In the genomic region with DNA sequence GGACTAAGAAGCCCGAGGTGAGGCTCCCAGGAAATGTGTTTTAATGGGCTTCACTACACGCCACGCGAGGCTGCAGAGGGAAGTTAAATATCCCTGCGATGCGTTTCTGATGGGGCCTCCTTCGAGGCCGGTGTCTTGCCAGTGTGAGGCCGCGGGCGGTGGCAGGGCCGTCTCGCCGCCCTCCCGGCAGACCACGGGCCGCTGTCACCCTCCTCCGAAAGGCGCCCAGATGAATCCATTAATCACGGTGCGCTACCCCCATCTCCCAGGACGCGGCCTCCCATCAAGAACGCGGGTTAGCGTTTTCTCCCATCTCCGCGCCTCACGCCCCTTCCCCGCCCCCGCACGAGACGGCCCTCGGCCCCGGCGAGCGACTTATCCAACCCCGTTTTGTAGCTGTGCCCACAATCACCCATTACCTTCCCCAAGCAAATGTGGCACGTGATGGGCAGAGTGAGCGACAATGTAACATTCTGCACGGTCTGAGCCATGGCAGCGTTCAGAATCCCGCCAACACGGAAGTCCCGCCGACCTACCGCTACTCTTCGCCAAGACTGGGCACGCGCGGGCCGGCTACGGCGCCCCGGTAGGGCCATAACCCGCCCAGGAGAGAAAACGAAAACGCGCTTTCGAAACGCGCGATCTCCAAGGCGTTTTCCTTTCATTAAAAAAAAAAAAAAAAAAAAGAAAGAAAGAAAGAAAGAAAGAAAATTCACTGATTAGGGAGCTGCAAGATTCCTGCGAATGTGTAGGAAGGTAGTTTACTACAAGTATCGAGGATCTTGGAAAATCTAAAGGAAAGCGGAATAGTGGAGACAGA, we compare ENCODE assay signal across 8 cellular contexts. TPM values are rescaled to one million over a fixed set of nuclear protein-coding genes. Genes with fewer than 3 reads are reported as not detected.
DNase-seq lines count a peak whose midpoint lies in the region; ATAC-seq and TF ChIP-seq lines count a peak whose summit lies in the region.

A gene with protein sequence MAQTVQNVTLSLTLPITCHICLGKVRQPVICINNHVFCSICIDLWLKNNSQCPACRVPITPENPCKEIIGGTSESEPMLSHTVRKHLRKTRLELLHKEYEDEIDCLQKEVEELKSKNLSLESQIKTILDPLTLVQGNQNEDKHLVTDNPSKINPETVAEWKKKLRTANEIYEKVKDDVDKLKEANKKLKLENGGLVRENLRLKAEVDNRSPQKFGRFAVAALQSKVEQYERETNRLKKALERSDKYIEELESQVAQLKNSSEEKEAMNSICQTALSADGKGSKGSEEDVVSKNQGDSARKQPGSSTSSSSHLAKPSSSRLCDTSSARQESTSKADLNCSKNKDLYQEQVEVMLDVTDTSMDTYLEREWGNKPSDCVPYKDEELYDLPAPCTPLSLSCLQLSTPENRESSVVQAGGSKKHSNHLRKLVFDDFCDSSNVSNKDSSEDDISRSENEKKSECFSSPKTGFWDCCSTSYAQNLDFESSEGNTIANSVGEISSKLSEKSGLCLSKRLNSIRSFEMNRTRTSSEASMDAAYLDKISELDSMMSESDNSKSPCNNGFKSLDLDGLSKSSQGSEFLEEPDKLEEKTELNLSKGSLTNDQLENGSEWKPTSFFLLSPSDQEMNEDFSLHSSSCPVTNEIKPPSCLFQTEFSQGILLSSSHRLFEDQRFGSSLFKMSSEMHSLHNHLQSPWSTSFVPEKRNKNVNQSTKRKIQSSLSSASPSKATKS (minus strand): TSS at position 526 of the 820 bp plus-strand sequence. CDS start 35 bp downstream, at position 491.

- H3K4me3 ChIP-seq in CD4-positive, CD25-positive, alpha-beta regulatory T cell (ENCODE audit: low read depth, low read length) = peak within 1 kb of the TSS; percentile 95
- peak within 1 kb of the TSS; percentile 95 for H3K4me3 ChIP-seq in lower lobe of right lung

- H3K9me3 Mint-ChIP-seq in CD4-positive, CD25-positive, alpha-beta regulatory T cell = no peaks in the 10 kb centered on the region
- no peaks in the 10 kb centered on the region for H3K9me3 Mint-ChIP-seq in activated CD8-positive, alpha-beta T cell treated with anti-CD3 and anti-CD28 coated beads for 36 hours

- POLR2A ChIA-PET in activated CD8-positive, alpha-beta T cell treated with anti-CD3 and anti-CD28 coated beads for 36 hours (lab: Charles Lee) = interaction anchor here (1.0 to 1.6 kb wide), 4 partner anchors 20 to 55 kb away, joined by 3 to 7 read pairs (median 4); a partner anchor contains a TSS

- H3K27ac Mint-ChIP-seq in CD4-positive, CD25-positive, alpha-beta regulatory T cell = peak within 1 kb of the TSS; percentile 95 to 98 (median 98)
- peak within 1 kb of the TSS; percentile 95 for H3K27ac Mint-ChIP-seq in activated CD8-positive, alpha-beta T cell treated with anti-CD3 and anti-CD28 coated beads for 36 hours

- no peaks in the 10 kb centered on the region for H3K36me3 ChIP-seq in CD4-positive, CD25-positive, alpha-beta regulatory T cell (ENCODE audit: control insufficient read depth, insufficient read depth, low read length)
- H3K36me3 ChIP-seq in lower lobe of right lung = no peaks in the 10 kb centered on the region

- peaks cover 17% of the 10 kb centered on the region for H3K27me3 Mint-ChIP-seq in CD4-positive, CD25-positive, alpha-beta regulatory T cell
- H3K27me3 Mint-ChIP-seq in activated CD8-positive, alpha-beta T cell treated with anti-CD3 and anti-CD28 coated beads for 36 hours = no peaks in the 10 kb centered on the region

- intact Hi-C loops in activated CD8-positive, alpha-beta T cell treated with anti-CD3 and anti-CD28 coated beads for 36 hours (cut with micrococcal nuclease) = loop anchor here (5.0 kb wide), 1 partner anchor 47 kb away; no protein-coding TSS in a partner anchor
- intact Hi-C loops in lower lobe of right lung (cut with DNase I) = no loop called here

- H3K27ac ChIP-seq in CD4-positive, CD25-positive, alpha-beta regulatory T cell (ENCODE audit: insufficient read depth, low read length, poor library complexity, severe bottlenecking) = peak within 1 kb of the TSS; percentile 63
- H3K27ac ChIP-seq in lower lobe of right lung = peak within 1 kb of the TSS; percentile 78

- no peaks in the 10 kb centered on the region for H3K9me3 ChIP-seq in CD4-positive, CD25-positive, alpha-beta regulatory T cell (ENCODE audit: control insufficient read depth in 2 of 2, low read length in 2 of 2)
- H3K9me3 ChIP-seq in lower lobe of right lung = no peaks in the 10 kb centered on the region

- no peaks in the 10 kb centered on the region for H3K27me3 ChIP-seq in CD4-positive, CD25-positive, alpha-beta regulatory T cell (ENCODE audit: control insufficient read depth, insufficient read depth, low read length)
- H3K27me3 ChIP-seq in lower lobe of right lung (ENCODE audit: low read depth) = no peaks in the 10 kb centered on the region

- CTCF ChIA-PET in activated CD8-positive, alpha-beta T cell treated with anti-CD3 and anti-CD28 coated beads for 36 hours (lab: Charles Lee) = interaction anchor here (1.1 kb wide), 1 partner anchor 733 kb away, joined by 3 read pairs; no protein-coding TSS in a partner anchor

- no peak for TF ChIP-seq CTCF in activated CD8-positive, alpha-beta T cell treated with anti-CD3 and anti-CD28 coated beads for 36 hours (IDR thresholded peaks at IDR 0.05)
- TF ChIP-seq CTCF in lower lobe of right lung (IDR thresholded peaks at IDR 0.05) = no peak

- H3K36me3 Mint-ChIP-seq in CD4-positive, CD25-positive, alpha-beta regulatory T cell = peaks cover 7% of the 10 kb centered on the region
- peaks cover 18% of the 10 kb centered on the region for H3K36me3 Mint-ChIP-seq in activated CD8-positive, alpha-beta T cell treated with anti-CD3 and anti-CD28 coated beads for 36 hours (ENCODE audit: low read depth)

- peak within 1 kb of the TSS; percentile 97 to 99 (median 99) for H3K4me3 Mint-ChIP-seq in CD4-positive, CD25-positive, alpha-beta regulatory T cell
- H3K4me3 Mint-ChIP-seq in activated CD8-positive, alpha-beta T cell treated with anti-CD3 and anti-CD28 coated beads for 36 hours = peak within 1 kb of the TSS; percentile 86

- peak; percentile 85 to 93 (median 91) for DNase-seq in CD4-positive, CD25-positive, alpha-beta regulatory T cell
- DNase-seq in NCI-H82 treated with DMSO at 0.1 percent for 48 hours (lab: John Stamatoyannopoulos, UW; ENCODE audit: unreplicated experiment) (peak; percentile 62), lower lobe of right lung (peak; percentile 95)
- peak; percentile 93 for DNase-seq in activated CD8-positive, alpha-beta T cell treated with anti-CD3 and anti-CD28 coated beads for 36 hours
- peak; percentile 88 for DNase-seq in effector CD4-positive, alpha-beta T cell
- DNase-seq in stimulated activated CD4-positive, alpha-beta T cell treated with anti-CD3 and anti-CD28 coated beads, TNF-alpha, amount 100 ng/mL, for 1 hour (ENCODE audit: low read depth in 3 of 3, low spot score in 1 of 3) = peak; percentile 68 to 89 (median 80)

- peak; percentile 98 for ATAC-seq in CD4-positive, CD25-positive, alpha-beta regulatory T cell (ENCODE audit: low read depth in 2 of 2)
- ATAC-seq in GM19438 (IDR thresholded peaks at IDR 0.05; ENCODE audit: low read depth, unreplicated experiment) = peak; percentile 76
- peak; percentile 75 for ATAC-seq in HG03571 (IDR thresholded peaks at IDR 0.05; ENCODE audit: unreplicated experiment)
- peak; percentile 95 for ATAC-seq in activated CD8-positive, alpha-beta T cell treated with anti-CD3 and anti-CD28 coated beads for 36 hours
- ATAC-seq in lower lobe of right lung = peak; percentile 99

- peaks cover 25% of the 10 kb centered on the region for H3K4me1 ChIP-seq in CD4-positive, CD25-positive, alpha-beta regulatory T cell (ENCODE audit: control insufficient read depth, insufficient read depth, low read length, poor library complexity, severe bottlenecking)
- peaks cover 12% of the 10 kb centered on the region for H3K4me1 ChIP-seq in lower lobe of right lung

- H3K4me1 Mint-ChIP-seq in CD4-positive, CD25-positive, alpha-beta regulatory T cell = peaks cover 27 to 44% (median 34%) of the 10 kb centered on the region in 4 donors
- peaks cover 38% of the 10 kb centered on the region for H3K4me1 Mint-ChIP-seq in activated CD8-positive, alpha-beta T cell treated with anti-CD3 and anti-CD28 coated beads for 36 hours (ENCODE audit: low read depth)

RNA-seq across cellular contexts. Expression of the gene that starts here (rescaled TPM):
- 5.4 TPM for total RNA-seq in CD4-positive, CD25-positive, alpha-beta regulatory T cell
- polyA plus RNA-seq in CD4-positive, CD25-positive, alpha-beta regulatory T cell = 10 to 100 TPM; 10.5 to 14.3 (median 11.5) TPM
- 10 to 100 TPM; 17.5 to 19.1 TPM for total RNA-seq in activated CD8-positive, alpha-beta T cell treated with anti-CD3 and anti-CD28 coated beads for 36 hours
- total RNA-seq in lower lobe of right lung = 9.4 TPM

Comparison
In these comparisons a context has a peak if more than half of its experiments do, and no peak if none do; other contexts are left out.
1. Peak in every context shown above with its lines: DNase-seq, ATAC-seq, H3K4me3 ChIP-seq and H3K27ac ChIP-seq.